Comparison of ENCODE assay signal across 10 cellular contexts in genomic region chr15:52804526-52805081, GRCh38. TPM values are rescaled to one million over a fixed set of nuclear protein-coding genes. Genes with fewer than 3 reads are reported as not detected.
A peak's percentile ranks its signal among the peaks of the same experiment; 100 is the strongest.
DNase-seq lines count a peak whose midpoint lies in the region; ATAC-seq and TF ChIP-seq lines count a peak whose summit lies in the region.
"Had no signal": no experiment of that assay in that cellular context is flagged by ENCODE, and none has a peak within 500 bp of the region (broad histone marks: within the 10 kb centered on the region; RNA-seq: fewer than 3 reads in every experiment).

No MANE protein-coding gene starts in this region.

- peaks cover 91% of the 10 kb centered on the region for H3K27me3 ChIP-seq in DOHH2 (ENCODE audit: control insufficient read depth, low read length)
- H3K27me3 ChIP-seq in right cardiac atrium (ENCODE audit: control insufficient read depth, insufficient read depth) = no peaks in the 10 kb centered on the region
- peaks cover 53 to 100% (median 89%) of the 10 kb centered on the region in 3 donors for H3K27me3 ChIP-seq in sigmoid colon

- POLR2A ChIA-PET in activated B cell treated with CpG ODN at 0.5 μM for 24 hours (lab: Charles Lee) = interaction anchor here (1.6 to 1.7 kb wide), 2 partner anchors 16 to 23 kb away, joined by 3 to 5 read pairs; no protein-coding TSS in a partner anchor

- no peak for TF ChIP-seq POLR2A in sigmoid colon (IDR thresholded peaks at IDR 0.05)

- peaks cover 18% of the 10 kb centered on the region for H3K4me1 Mint-ChIP-seq in activated B cell treated with CpG ODN at 0.5 μM for 24 hours

- H3K9me3 ChIP-seq in DOHH2 (ENCODE audit: control insufficient read depth, insufficient read depth, low read length) (no peaks in the 10 kb centered on the region), right cardiac atrium (ENCODE audit: control insufficient read depth, low read length) (no peaks in the 10 kb centered on the region), sigmoid colon (no peaks in the 10 kb centered on the region)

- H3K27me3 Mint-ChIP-seq in activated B cell treated with CpG ODN at 0.5 μM for 24 hours = peaks cover 75% of the 10 kb centered on the region

- WGBS in right cardiac atrium = 4% methylated on average over 25 of the region's 25 CpGs
- WGBS in sigmoid colon, 2 donors = 2 to 3% methylated on average over 25 of the region's 25 CpGs

- H3K9me3 Mint-ChIP-seq in activated B cell treated with CpG ODN at 0.5 μM for 24 hours = no peaks in the 10 kb centered on the region

- H3K27ac ChIP-seq in DOHH2 (ENCODE audit: low read depth, low read length) = no peak overlapping the region
- H3K27ac ChIP-seq in right cardiac atrium (ENCODE audit: low read length) = no peak overlapping the region
- H3K27ac ChIP-seq in sigmoid colon = no peak overlapping the region
- H3K27ac ChIP-seq: VCaP had no signal

- CTCF ChIA-PET in activated B cell treated with CpG ODN at 0.5 μM for 24 hours (lab: Charles Lee) = interaction anchor here (2.3 kb wide), 1 partner anchor 25 kb away, joined by 4 read pairs; no protein-coding TSS in a partner anchor

- no peak for TF ChIP-seq EP300 in sigmoid colon (IDR thresholded peaks at IDR 0.05)

- H3K36me3 Mint-ChIP-seq in activated B cell treated with CpG ODN at 0.5 μM for 24 hours (ENCODE audit: low read depth) = no peaks in the 10 kb centered on the region

- peaks cover 10% of the 10 kb centered on the region for H3K4me1 ChIP-seq in DOHH2 (ENCODE audit: control insufficient read depth, low read length)
- no peaks in the 10 kb centered on the region for H3K4me1 ChIP-seq in right cardiac atrium (ENCODE audit: control insufficient read depth, insufficient read depth, low read length)
- H3K4me1 ChIP-seq in sigmoid colon = peaks cover 0 to 32% (median 31%) of the 10 kb centered on the region in 4 donors

- ATAC-seq in activated B cell treated with CpG ODN at 0.5 μM for 24 hours (ENCODE audit: low read depth) = no peak
- no peak for ATAC-seq in right cardiac atrium
- no peak for ATAC-seq in HG02610 (IDR thresholded peaks at IDR 0.05; ENCODE audit: unreplicated experiment)

- peak overlapping the region; percentile 50 for H3K4me2 ChIP-seq in DOHH2 (ENCODE audit: low read length)

- H3K9me2 ChIP-seq in DOHH2 (replicated peaks; ENCODE audit: control insufficient read depth, low read length) = no peaks in the 10 kb centered on the region

- no peaks in the 10 kb centered on the region for H4K20me1 ChIP-seq in DOHH2 (ENCODE audit: control insufficient read depth, insufficient read depth, low read depth, low read length)

- no peaks in the 10 kb centered on the region for H3K36me3 ChIP-seq in DOHH2 (ENCODE audit: control insufficient read depth, low read length)
- H3K36me3 ChIP-seq in sigmoid colon = no peaks in the 10 kb centered on the region

- DNase-seq in activated B cell treated with CpG ODN at 0.5 μM for 24 hours (no peak), right cardiac atrium (no peak), sigmoid colon (no peak), NCI-H524 (lab: John Stamatoyannopoulos, UW) (no peak), hypothalamus (lab: John Stamatoyannopoulos, UW) (no peak), NCI-H446 (lab: John Stamatoyannopoulos, UW) (no peak)

- no peak overlapping the region for H3K27ac Mint-ChIP-seq in activated B cell treated with CpG ODN at 0.5 μM for 24 hours

- intact Hi-C loops in activated B cell treated with CpG ODN at 0.5 μM for 24 hours (cut with micrococcal nuclease) (no loop called here), right cardiac atrium (cut with DNase I) (no loop called here), sigmoid colon (cut with DNase I) (no loop called here)

- peak overlapping the region; percentile 75 for H3K4me3 Mint-ChIP-seq in activated B cell treated with CpG ODN at 0.5 μM for 24 hours

- no peaks in the 10 kb centered on the region for H3K79me2 ChIP-seq in DOHH2 (ENCODE audit: control insufficient read depth, low read length)

- H3F3A ChIP-seq in DOHH2 (ENCODE audit: control insufficient read depth, insufficient read depth) = no peaks in the 10 kb centered on the region

- H3K4me3 ChIP-seq in DOHH2 (ENCODE audit: low read length) (peak overlapping the region; percentile 55), right cardiac atrium (ENCODE audit: low read length) (peak overlapping the region; percentile 41), sigmoid colon (peak overlapping the region in 3 of 4 donors; percentile 22 to 39 (median 39))
- H3K4me3 ChIP-seq: lung had no signal

- TF ChIP-seq CTCF in DOHH2 (IDR thresholded peaks at IDR 0.05; ENCODE audit: low read depth, low read length, poor library complexity, severe bottlenecking) = no peak
- TF ChIP-seq CTCF in activated B cell treated with CpG ODN at 0.5 μM for 24 hours (IDR thresholded peaks at IDR 0.05) = no peak
- no peak for TF ChIP-seq CTCF in sigmoid colon (IDR thresholded peaks at IDR 0.05)

RNA-seq across cellular contexts. Expression of gene ONECUT1, which starts 14.5 kb away (rescaled TPM):
- 0.44 TPM in 1 of 2 replicates, not detected in the other for total RNA-seq in activated B cell treated with CpG ODN at 0.5 μM for 24 hours
- under 1 TPM in 1 of 4 donors, not detected in 3; 0.29 TPM for total RNA-seq in right cardiac atrium
- polyA plus RNA-seq in right cardiac atrium = 0.05 TPM
- under 1 TPM in 1 of 4 donors, not detected in 3; 0.36 TPM for total RNA-seq in sigmoid colon
- not detected for polyA plus RNA-seq in sigmoid colon
- polyA plus RNA-seq: lung had no signal
